In genomic region chr6:15260099-15260821, GRCh38 we compare ENCODE assay signal across 14 cellular contexts. TPM values are rescaled to one million over a fixed set of nuclear protein-coding genes. Genes with fewer than 3 reads are reported as not detected.
A peak's percentile ranks its signal among the peaks of the same experiment; 100 is the strongest.
DNase-seq lines count a peak whose midpoint lies in the region; ATAC-seq and TF ChIP-seq lines count a peak whose summit lies in the region.
"Had no signal": no experiment of that assay in that cellular context is flagged by ENCODE, and none has a peak within 500 bp of the region (broad histone marks: within the 10 kb centered on the region; RNA-seq: fewer than 3 reads in every experiment).

No MANE protein-coding gene starts in this region.

- no peak for TF ChIP-seq CTCF in BJ (IDR thresholded peaks at IDR 0.05; ENCODE audit: insufficient read depth, low read depth, low read length)
- TF ChIP-seq CTCF in cardiac fibroblast (IDR thresholded peaks at IDR 0.05; ENCODE audit: low read depth, low read length), result no peak
- TF ChIP-seq CTCF in neutrophil (IDR thresholded peaks at IDR 0.05), result no peak
- no peak for TF ChIP-seq CTCF in foreskin keratinocyte (conservative IDR thresholded peaks at IDR 0.05)

- H3K27me3 ChIP-seq in BJ (ENCODE audit: control insufficient read depth, insufficient read depth, low read length), result no peaks in the 10 kb centered on the region
- H3K27me3 ChIP-seq in neutrophil, result no peaks in the 10 kb centered on the region
- H3K27me3 ChIP-seq in foreskin keratinocyte, result no peaks in the 10 kb centered on the region
- H3K27me3 ChIP-seq: upper lobe of left lung had no signal

- H3K4me3 ChIP-seq in BJ (ENCODE audit: low read depth, low read length) (no peak overlapping the region), cardiac fibroblast (replicated peaks in 1 of 2; ENCODE audit: low read depth in 2 of 2, low read length in 2 of 2) (no peak overlapping the region), neutrophil (ENCODE audit: low read depth in 1 of 2, low read length in 1 of 2) (no peak overlapping the region)
- H3K4me3 ChIP-seq: K562, lung, upper lobe of left lung had no signal

- H3K9me3 ChIP-seq in neutrophil, result no peaks in the 10 kb centered on the region
- H3K9me3 ChIP-seq: upper lobe of left lung had no signal

- H3K27ac ChIP-seq in neutrophil, result peak overlapping the region; percentile 9
- no peak overlapping the region for H3K27ac ChIP-seq in foreskin keratinocyte

- peak; percentile 46 for DNase-seq in BJ (ENCODE audit: low read depth)
- peak; percentile 75 for DNase-seq in HS-5 (ENCODE audit: low read depth)
- peak; percentile 56 to 58 for DNase-seq in cardiac fibroblast (ENCODE audit: low read depth in 2 of 2)
- DNase-seq in DMS153 (lab: John Stamatoyannopoulos, UW), result no peak
- no peak for DNase-seq in hypothalamus (lab: John Stamatoyannopoulos, UW)
- no peak for DNase-seq in glomerular visceral epithelial cell (ENCODE audit: extremely low spot score)
- no peak for DNase-seq in foreskin keratinocyte
- DNase-seq: activated gamma-delta T cell, GF-D8, NCI-H524 treated with DMSO at 0.1 percent for 48 hours, upper lobe of left lung had no signal

- H3K4me1 ChIP-seq in neutrophil (ENCODE audit: control insufficient read depth in 1 of 2, insufficient read depth in 1 of 2, low read depth in 1 of 2, low read length in 1 of 2) (peaks cover 54 to 78% of the 10 kb centered on the region in 2 experiments), foreskin keratinocyte (peaks cover 15% of the 10 kb centered on the region)

- ATAC-seq in foreskin keratinocyte, result no peak
- ATAC-seq: K562 had no signal

- POLR2A ChIA-PET in BJ (lab: Charles Lee), result no interaction called here

- H3K36me3 ChIP-seq in BJ (ENCODE audit: control insufficient read depth, insufficient read depth, low read length), result no peaks in the 10 kb centered on the region
- H3K36me3 ChIP-seq in neutrophil, result peaks cover 5% of the 10 kb centered on the region
- H3K36me3 ChIP-seq: upper lobe of left lung had no signal

- CTCF ChIA-PET in BJ (lab: Yijun Ruan, JAX), result interaction anchor here (0.8 to 1.2 kb wide), 2 partner anchors 12 to 119 kb away, joined by 3 to 4 read pairs; no protein-coding TSS in a partner anchor

RNA-seq across cellular contexts. Expression of gene JARID2, which starts 14.4 kb away (rescaled TPM):
- 5.3 and 6.1 TPM in 2 replicates for polyA plus RNA-seq in BJ (2011; rRNA removed)
- 6.3 and 7.6 TPM in 2 replicates for polyA minus RNA-seq in BJ (2011; rRNA and poly(A)+ RNA removed)
- total RNA-seq in foreskin keratinocyte, result 17.6 and 22.3 TPM in 2 replicates
- 4.7 and 5.6 TPM in 2 replicates for polyA plus RNA-seq in foreskin keratinocyte

Comparison
In these comparisons a context has a peak if more than half of its experiments do, and no peak if none do; other contexts are left out.
1. DNase-seq: peak in BJ (single experiment), HS-5 (single experiment) and cardiac fibroblast (2 of 2); none in DMS153 (single experiment), hypothalamus (0 of 51), glomerular visceral epithelial cell (single experiment) and foreskin keratinocyte (0 of 2).